ENCODE assay signal across 8 cellular contexts in genomic region chr9:130578865-130579737, GRCh38. TPM values are rescaled to one million over a fixed set of nuclear protein-coding genes. Genes with fewer than 3 reads are reported as not detected.
DNase-seq lines count a peak whose midpoint lies in the region; ATAC-seq lines count a peak whose summit lies in the region.

Gene FUBP3, plus strand, starts transcription at chr9:130579577. Its CDS starts 104 bp downstream, at chr9:130579681.

- CTCF ChIA-PET in CD4-positive, alpha-beta memory T cell (lab: Charles Lee; ENCODE audit: partially characterized antibody): interaction anchor here (0.9 to 1.7 kb wide), 2 partner anchors 106 to 122 kb away, joined by 4 to 5 read pairs; no protein-coding TSS in a partner anchor
- CTCF ChIA-PET in activated CD8-positive, alpha-beta memory T cell treated with anti-CD3 and anti-CD28 coated beads for 36 hours (lab: Charles Lee): interaction anchor here (1.3 kb wide), 1 partner anchor 103 kb away, joined by 3 read pairs; no protein-coding TSS in a partner anchor

- under 1% methylated on average over 59 of the region's 74 CpGs for WGBS in mesenchymal stem cell

- peak within 1 kb of the TSS in 1 of 2 experiments; percentile 99 for H3K14ac ChIP-seq in mesenchymal stem cell (ENCODE audit: low read length in 2 of 2)

- H2BK12ac ChIP-seq in mesenchymal stem cell (ENCODE audit: low read length in 2 of 2): peak within 1 kb of the TSS in 1 of 2 experiments; percentile 70

- peak within 1 kb of the TSS; percentile 53 to 90 for H3K4me3 ChIP-seq in CD4-positive, alpha-beta memory T cell (ENCODE audit: low read length in 2 of 2)
- peak within 1 kb of the TSS; percentile 73 for H3K4me3 ChIP-seq in effector memory CD4-positive, alpha-beta T cell (ENCODE audit: insufficient read depth, low read depth, low read length, poor library complexity, severe bottlenecking)
- peak within 1 kb of the TSS; percentile 85 to 99 for H3K4me3 ChIP-seq in mesenchymal stem cell (ENCODE audit: insufficient read depth in 1 of 2, low read depth in 1 of 2, low read length in 2 of 2)

- H3K23ac ChIP-seq in mesenchymal stem cell (ENCODE audit: low read length in 2 of 2): peak within 1 kb of the TSS; percentile 11 to 53

- intact Hi-C loops in CD4-positive, alpha-beta memory T cell (cut with micrococcal nuclease): no loop called here

- H3K36me3 Mint-ChIP-seq in CD4-positive, alpha-beta memory T cell: peaks cover 0 to 18% of the 10 kb centered on the region in 2 donors

- ATAC-seq in GM19467 (IDR thresholded peaks at IDR 0.05; ENCODE audit: unreplicated experiment): peak; percentile 87

- H3K4me2 ChIP-seq in mesenchymal stem cell (ENCODE audit: low read length, poor library complexity, severe bottlenecking): peak within 1 kb of the TSS; percentile 87

- H3K18ac ChIP-seq in mesenchymal stem cell (ENCODE audit: low read depth in 1 of 2, low read length in 2 of 2): peak within 1 kb of the TSS; percentile 94 to 97

- DNase-seq in CD4-positive, alpha-beta memory T cell: peak; percentile 71 to 86 (median 77)
- DNase-seq in HT-29 (ENCODE audit: low spot score) (peak; percentile 85), mesenchymal stem cell (peak; percentile 94)
- peak; percentile 73 for DNase-seq in NK-92 treated with Interleukin-12 subunit alpha and Interleukin-12 subunit beta, amount 100 ng/mL, for 24 hours (lab: John Stamatoyannopoulos, UW)
- DNase-seq in effector memory CD4-positive, alpha-beta T cell: peak; percentile 71 to 79 (median 78)
- DNase-seq in stimulated activated CD8-positive, alpha-beta memory T cell treated with anti-CD3 and anti-CD28 coated beads, Interleukin-12 subunit alpha, Interleukin-12 subunit beta, amount 100 ng/mL, for 24 hours (ENCODE audit: extremely low read depth): peak; percentile 88

- no peaks in the 10 kb centered on the region for H3K9me3 Mint-ChIP-seq in CD4-positive, alpha-beta memory T cell

- H3K79me1 ChIP-seq in mesenchymal stem cell (replicated peaks; ENCODE audit: low read length, poor library complexity, severe bottlenecking): peaks cover 9% of the 10 kb centered on the region

- POLR2A ChIA-PET in CD4-positive, alpha-beta memory T cell (lab: Charles Lee; ENCODE audit: partially characterized antibody): interaction anchor here (0.7 to 1.6 kb wide), 3 partner anchors 9 to 291 kb away, joined by 3 to 6 read pairs (median 3); partner anchors contain the start of gene EXOSC2
- POLR2A ChIA-PET in activated CD8-positive, alpha-beta memory T cell treated with anti-CD3 and anti-CD28 coated beads for 36 hours (lab: Charles Lee): interaction anchor here (0.6 kb wide), 3 partner anchors 13 to 540 kb away, joined by 3 to 5 read pairs (median 4); no protein-coding TSS in a partner anchor

- no peaks in the 10 kb centered on the region for H3K27me3 ChIP-seq in CD4-positive, alpha-beta memory T cell (ENCODE audit: insufficient read depth, low read length)
- no peaks in the 10 kb centered on the region for H3K27me3 ChIP-seq in effector memory CD4-positive, alpha-beta T cell (replicated peaks; ENCODE audit: control insufficient read depth, insufficient read depth, low read length, poor library complexity, severe bottlenecking)
- no peaks in the 10 kb centered on the region for H3K27me3 ChIP-seq in mesenchymal stem cell (ENCODE audit: control insufficient read depth in 1 of 2, insufficient read depth in 1 of 2, low read length in 2 of 2)

- H3K27me3 Mint-ChIP-seq in CD4-positive, alpha-beta memory T cell: no peaks in the 10 kb centered on the region

- H3K9me3 ChIP-seq in CD4-positive, alpha-beta memory T cell (ENCODE audit: control insufficient read depth in 1 of 2, low read length in 2 of 2): no peaks in the 10 kb centered on the region
- H3K9me3 ChIP-seq in effector memory CD4-positive, alpha-beta T cell (ENCODE audit: control insufficient read depth, low read length): no peaks in the 10 kb centered on the region
- no peaks in the 10 kb centered on the region for H3K9me3 ChIP-seq in mesenchymal stem cell (ENCODE audit: control insufficient read depth, low read length)

- H3K4ac ChIP-seq in mesenchymal stem cell (ENCODE audit: low read depth in 1 of 2, low read length in 2 of 2): peak within 1 kb of the TSS; percentile 90 to 97

- H3K9ac ChIP-seq in mesenchymal stem cell (ENCODE audit: low read length): peak within 1 kb of the TSS; percentile 100

- H2BK120ac ChIP-seq in mesenchymal stem cell (ENCODE audit: low read depth, low read length): peak within 1 kb of the TSS; percentile 77

- H3K4me3 Mint-ChIP-seq in CD4-positive, alpha-beta memory T cell: peak within 1 kb of the TSS; percentile 90 to 94 (median 92)

- H2AFZ ChIP-seq in mesenchymal stem cell (ENCODE audit: low read depth, low read length): peak within 1 kb of the TSS; percentile 80

- peak within 1 kb of the TSS; percentile 99 for H4K8ac ChIP-seq in mesenchymal stem cell (ENCODE audit: low read length)

- peak within 1 kb of the TSS; percentile 80 for H3K27ac ChIP-seq in CD4-positive, alpha-beta memory T cell (ENCODE audit: low read depth, low read length)
- peak within 1 kb of the TSS; percentile 58 for H3K27ac ChIP-seq in effector memory CD4-positive, alpha-beta T cell (ENCODE audit: insufficient read depth, low read length, poor library complexity, severe bottlenecking)
- H3K27ac ChIP-seq in mesenchymal stem cell (ENCODE audit: low read length, poor library complexity, severe bottlenecking): peak within 1 kb of the TSS; percentile 90

- H3K36me3 ChIP-seq in CD4-positive, alpha-beta memory T cell (ENCODE audit: insufficient read depth, low read length): no peaks in the 10 kb centered on the region
- H3K36me3 ChIP-seq in effector memory CD4-positive, alpha-beta T cell (ENCODE audit: control insufficient read depth, insufficient read depth, low read length): no peaks in the 10 kb centered on the region
- peaks cover 5 to 25% of the 10 kb centered on the region in 2 experiments for H3K36me3 ChIP-seq in mesenchymal stem cell (ENCODE audit: control insufficient read depth in 1 of 2, insufficient read depth in 2 of 2, low read depth in 1 of 2, low read length in 2 of 2)

- peaks cover 33 to 56% (median 45%) of the 10 kb centered on the region in 4 donors for H3K4me1 Mint-ChIP-seq in CD4-positive, alpha-beta memory T cell

- H3K4me1 ChIP-seq in CD4-positive, alpha-beta memory T cell (ENCODE audit: insufficient read depth, low read length): peaks cover 39% of the 10 kb centered on the region
- H3K4me1 ChIP-seq in effector memory CD4-positive, alpha-beta T cell (ENCODE audit: control insufficient read depth, insufficient read depth, low read length, poor library complexity, severe bottlenecking): peaks cover 9% of the 10 kb centered on the region
- H3K4me1 ChIP-seq in mesenchymal stem cell (ENCODE audit: control insufficient read depth, insufficient read depth, low read depth, low read length): peaks cover 6% of the 10 kb centered on the region

- H3K27ac Mint-ChIP-seq in CD4-positive, alpha-beta memory T cell: peak within 1 kb of the TSS; percentile 91 to 95 (median 94)

- H2BK15ac ChIP-seq in mesenchymal stem cell (ENCODE audit: low read depth, poor library complexity, severe bottlenecking): peak within 1 kb of the TSS; percentile 91

- peak within 1 kb of the TSS; percentile 95 for H4K91ac ChIP-seq in mesenchymal stem cell (ENCODE audit: low read length)

- peak within 1 kb of the TSS; percentile 62 for H2AK5ac ChIP-seq in mesenchymal stem cell (ENCODE audit: low read length, severe bottlenecking)

- H2BK5ac ChIP-seq in mesenchymal stem cell (ENCODE audit: low read depth, low read length, poor library complexity, severe bottlenecking): peak within 1 kb of the TSS; percentile 61

RNA-seq across cellular contexts. Expression of gene FUBP3, which starts in this region (rescaled TPM):
- total RNA-seq in CD4-positive, alpha-beta memory T cell: 10 to 100 TPM; 45.5 to 46.5 TPM
- polyA plus RNA-seq in CD4-positive, alpha-beta memory T cell: 10 to 100 TPM; 27.6 to 35.2 TPM
- total RNA-seq in HT-29 (2014; rRNA removed; shearing (Covaris generic)): 62.7 and 65.8 TPM in 2 replicates
- 10 to 100 TPM; 52.8 to 54.1 TPM for total RNA-seq in activated CD8-positive, alpha-beta memory T cell treated with anti-CD3 and anti-CD28 coated beads for 36 hours
- polyA plus RNA-seq in mesenchymal stem cell (2013, experiment 1 of 2): 38.9 TPM
- polyA plus RNA-seq in mesenchymal stem cell (2013, experiment 2 of 2): 38.0 TPM

Comparison
In these comparisons a context has a peak if more than half of its experiments do, and no peak if none do; other contexts are left out.
1. Peak in every context shown above with its lines: DNase-seq, ATAC-seq, H3K4me3 ChIP-seq and H3K27ac ChIP-seq.